ENCODE assay signal across 8 cellular contexts in genomic region chr1:12161662-12162458, GRCh38. TPM values are rescaled to one million over a fixed set of nuclear protein-coding genes. Genes with fewer than 3 reads are reported as not detected.
DNase-seq lines count a peak whose midpoint lies in the region; ATAC-seq and TF ChIP-seq lines count a peak whose summit lies in the region.

No MANE protein-coding gene starts in this region.

- POLR2A ChIA-PET in activated naive CD8-positive, alpha-beta T cell treated with anti-CD3 and anti-CD28 coated beads, Interleukin-2, amount 10 ng/mL, durations not matched to agents 7 days and 5 days (lab: Charles Lee) = interaction anchor here (1.0 to 4.9 kb wide), 9 partner anchors 10 to 254 kb away, joined by 3 to 108 read pairs (median 7); no protein-coding TSS in a partner anchor

- H3K9me3 ChIP-seq in right cardiac atrium (ENCODE audit: control insufficient read depth, low read length) = no peaks in the 10 kb centered on the region

- DNase-seq in AG09319 (ENCODE audit: extremely low read depth, low read depth) (peak; percentile 63), SK-MEL-5 (ENCODE audit: low read depth, low spot score) (peak; percentile 79), right cardiac atrium (peak; percentile 96 to 98 (median 96)), retina (no peak)
- peak; percentile 74 for DNase-seq in activated naive CD8-positive, alpha-beta T cell treated with anti-CD3 and anti-CD28 coated beads, Interleukin-2, amount 10 ng/mL, durations not matched to agents 7 days and 5 days
- peak; percentile 56 for DNase-seq in stimulated activated CD4-positive, alpha-beta T cell treated with anti-CD3 and anti-CD28 coated beads, Interleukin-12 subunit alpha, Interleukin-12 subunit beta, amount 100 ng/mL, for 4 hours

- TF ChIP-seq CTCF in AG09319 (IDR thresholded peaks at IDR 0.05; ENCODE audit: low read depth, low read length) = no peak

- WGBS in right cardiac atrium = 16% methylated on average over 9 of the region's 9 CpGs

- peaks cover 72% of the 10 kb centered on the region for H3K4me1 Mint-ChIP-seq in activated naive CD8-positive, alpha-beta T cell treated with anti-CD3 and anti-CD28 coated beads, Interleukin-2, amount 10 ng/mL, durations not matched to agents 7 days and 5 days

- H3K36me3 Mint-ChIP-seq in activated naive CD8-positive, alpha-beta T cell treated with anti-CD3 and anti-CD28 coated beads, Interleukin-2, amount 10 ng/mL, durations not matched to agents 7 days and 5 days = peaks cover 1% of the 10 kb centered on the region

- H3K4me3 Mint-ChIP-seq in activated naive CD8-positive, alpha-beta T cell treated with anti-CD3 and anti-CD28 coated beads, Interleukin-2, amount 10 ng/mL, durations not matched to agents 7 days and 5 days = peak overlapping the region; percentile 74

- no peaks in the 10 kb centered on the region for H3K27me3 Mint-ChIP-seq in activated naive CD8-positive, alpha-beta T cell treated with anti-CD3 and anti-CD28 coated beads, Interleukin-2, amount 10 ng/mL, durations not matched to agents 7 days and 5 days

- H3K27ac Mint-ChIP-seq in activated naive CD8-positive, alpha-beta T cell treated with anti-CD3 and anti-CD28 coated beads, Interleukin-2, amount 10 ng/mL, durations not matched to agents 7 days and 5 days = peak overlapping the region; percentile 98

- ATAC-seq in GM19025 (IDR thresholded peaks at IDR 0.05; ENCODE audit: low read depth, unreplicated experiment) = peak; percentile 77
- ATAC-seq in HG03175 (IDR thresholded peaks at IDR 0.05; ENCODE audit: unreplicated experiment) = peak; percentile 82
- ATAC-seq in activated naive CD8-positive, alpha-beta T cell treated with anti-CD3 and anti-CD28 coated beads, Interleukin-2, amount 10 ng/mL, durations not matched to agents 7 days and 5 days (ENCODE audit: low read depth) = peak; percentile 88
- peak; percentile 93 to 96 for ATAC-seq in right cardiac atrium

- H3K27ac ChIP-seq in right cardiac atrium (ENCODE audit: low read length) = peak overlapping the region; percentile 63

- H3K4me3 ChIP-seq in right cardiac atrium (ENCODE audit: low read length) = no peak overlapping the region

- intact Hi-C loops in right cardiac atrium (cut with DNase I) = no loop called here

- H3K9me3 Mint-ChIP-seq in activated naive CD8-positive, alpha-beta T cell treated with anti-CD3 and anti-CD28 coated beads, Interleukin-2, amount 10 ng/mL, durations not matched to agents 7 days and 5 days = no peaks in the 10 kb centered on the region

- in situ Hi-C loops in SK-MEL-5 (cut with HindIII; ENCODE audit: low pct_unique_long_range_greater_than_20kb, low sequenced_read_pairs) = no loop called here

- no peaks in the 10 kb centered on the region for H3K27me3 ChIP-seq in right cardiac atrium (ENCODE audit: control insufficient read depth, insufficient read depth)

- H3K4me1 ChIP-seq in right cardiac atrium (ENCODE audit: control insufficient read depth, insufficient read depth, low read length) = peaks cover 15% of the 10 kb centered on the region

RNA-seq across cellular contexts. Expression of gene TNFRSF1B, which starts 4.9 kb away (rescaled TPM):
- total RNA-seq in SK-MEL-5 (2014; rRNA removed; shearing (Covaris generic)) = 4.4 and 5.0 TPM in 2 replicates
- 9.9 and 10.0 TPM in 2 replicates for polyA plus RNA-seq in SK-MEL-5 (2015; cell fraction: cytosol; rRNA removed)
- polyA plus RNA-seq in SK-MEL-5 (2015; cell fraction: nucleus; rRNA removed) = 1.3 and 3.4 TPM in 2 replicates
- total RNA-seq in activated naive CD8-positive, alpha-beta T cell treated with anti-CD3 and anti-CD28 coated beads, Interleukin-2, amount 10 ng/mL, durations not matched to agents 7 days and 5 days = 100 to 1,000 TPM; 215 to 246 TPM
- total RNA-seq in right cardiac atrium = 10 to 100 TPM; 17.9 to 25.4 (median 20.8) TPM
- polyA plus RNA-seq in right cardiac atrium = 11.6 TPM

Comparison
In these comparisons a context has a peak if more than half of its experiments do, and no peak if none do; other contexts are left out.
1. RNA of gene TNFRSF1B, which starts 4.9 kb away (total RNA-seq): 215 to 246 TPM in activated naive CD8-positive, alpha-beta T cell treated with anti-CD3 and anti-CD28 coated beads, Interleukin-2, amount 10 ng/mL, durations not matched to agents 7 days and 5 days; 17.9 to 25.4 TPM in right cardiac atrium and 4.4 to 5.0 TPM in SK-MEL-5; every median in the first group is over 4 times any median in the second.
2. Peak in every context shown above with its lines, with median percentiles within 50 percentile points of each other: ATAC-seq.